Comparison of ENCODE assay signal across 31 cellular contexts in the genomic region with DNA sequence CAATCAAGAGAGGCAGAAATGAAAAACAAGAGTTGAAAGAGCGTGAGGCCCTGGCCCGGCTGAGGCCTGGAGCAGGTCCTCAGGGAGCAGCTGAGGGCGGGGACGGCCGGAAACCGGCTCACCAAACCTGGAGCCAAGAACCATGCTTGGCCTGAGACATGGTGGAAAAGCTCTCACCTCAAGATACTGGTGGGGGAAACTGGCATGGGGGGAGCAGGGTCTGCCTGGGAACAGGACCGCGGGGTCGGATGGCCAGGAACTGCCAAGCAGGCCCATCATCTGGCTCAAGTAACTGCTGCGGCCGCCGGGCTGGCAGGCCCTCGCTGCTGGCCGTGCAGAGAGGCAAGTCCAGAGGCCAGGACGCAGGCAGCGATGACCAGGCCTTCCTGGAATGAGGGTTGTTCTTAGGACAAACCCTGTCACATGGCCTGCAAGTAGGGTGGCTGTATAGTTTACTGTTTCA. TPM values are rescaled to one million over a fixed set of nuclear protein-coding genes. Genes with fewer than 3 reads are reported as not detected.
DNase-seq lines count a peak whose midpoint lies in the region; ATAC-seq and TF ChIP-seq lines count a peak whose summit lies in the region.
"Had no signal": no experiment of that assay in that cellular context is flagged by ENCODE, and none has a peak within 500 bp of the region (broad histone marks: within the 10 kb centered on the region; RNA-seq: fewer than 3 reads in every experiment).

No MANE protein-coding gene starts in this region.

- H3K9me3 ChIP-seq in cardiac muscle cell (ENCODE audit: low read depth) (no peaks in the 10 kb centered on the region), liver (ENCODE audit: control insufficient read depth in 4 of 4, low read length in 3 of 4) (no peaks in the 10 kb centered on the region), gastrocnemius medialis (no peaks in the 10 kb centered on the region), uterus (no peaks in the 10 kb centered on the region)
- H3K9me3 ChIP-seq: SK-N-SH had no signal

- intact Hi-C loops in gastrocnemius medialis (cut with DNase I; ENCODE audit: low total_unique reads) (loop anchor here (1.0 kb wide), 1 partner anchor 16 kb away; no protein-coding TSS in a partner anchor), uterus (cut with DNase I; ENCODE audit: low total_unique reads) (no loop called here)

- H3K9ac ChIP-seq in liver (ENCODE audit: low read depth in 1 of 2, low read length in 2 of 2) = no peak overlapping the region
- H3K9ac ChIP-seq: SK-N-SH had no signal

- in situ Hi-C loops in gastrocnemius medialis (cut with MboI; ENCODE audit: low sequenced_read_pairs in 4 of 4) = no loop called here

- peak; percentile 93 to 97 for ATAC-seq in gastrocnemius medialis
- ATAC-seq: activated CD8-positive, alpha-beta T cell treated with anti-CD3 and anti-CD28 coated beads for 36 hours; stimulated activated memory B cell treated with anti-CD40 and anti-IgM and Interleukin-4, amounts not matched to agents 10 μg/mL and 1 μg/mL and 100 μg/mL, for 72 hours had no signal

- no peak for TF ChIP-seq POLR2A in gastrocnemius medialis (IDR thresholded peaks at IDR 0.05)
- TF ChIP-seq POLR2A in uterus (IDR thresholded peaks at IDR 0.05) = no peak

- TF ChIP-seq RAD21 in liver (IDR thresholded peaks at IDR 0.05) = no peak

- TF ChIP-seq CTCF in cardiac muscle cell (IDR thresholded peaks at IDR 0.05; ENCODE audit: low read depth, low read length) (no peak), liver (IDR thresholded peaks at IDR 0.05; ENCODE audit: low read depth, low read length, missing input control) (no peak), gastrocnemius medialis (IDR thresholded peaks at IDR 0.05 in 4 of 5, conservative IDR thresholded peaks at IDR 0.05 in 1 of 5) (no peak), uterus (IDR thresholded peaks at IDR 0.05) (no peak)

- WGBS in liver = 90% methylated on average over 16 of the region's 16 CpGs

- peak; percentile 64 for DNase-seq in AG20443 (ENCODE audit: low spot score)
- DNase-seq in cardiac muscle cell (ENCODE audit: low read depth in 1 of 2, low spot score in 1 of 2) = no peak
- peak; percentile 56 to 79 for DNase-seq in gastrocnemius medialis
- DNase-seq in activated gamma-delta T cell treated with Interleukin-2 at 50 U/mL for 16 hours = no peak
- DNase-seq in uterus = no peak
- DNase-seq in SW480 (ENCODE audit: low spot score) = no peak
- no peak for DNase-seq in C1 segment of cervical spinal cord (lab: John Stamatoyannopoulos, UW)
- DNase-seq: activated CD4-positive, alpha-beta T cell treated with anti-CD3 and anti-CD28 coated beads for 1 hour; activated CD8-positive, alpha-beta T cell treated with anti-CD3 and anti-CD28 coated beads for 36 hours; activated effector memory CD4-positive, alpha-beta T cell treated with Interleukin-2 at 50 U/mL for 16 hours; activated naive CD8-positive, alpha-beta T cell treated with anti-CD3 and anti-CD28 coated beads for 36 hours; AML-193; CD8-positive, alpha-beta memory T cell; cerebellar nuclear complex; DMS 273 treated with DMSO at 0.1 percent for 48 hours; head of caudate nucleus; Karpas-422; mesendoderm; NCI-H146; NCI-H2107; NCI-H446; nucleus accumbens; SK-N-SH; stimulated activated CD4-positive, alpha-beta T cell treated with anti-CD3 and anti-CD28 coated beads, Interleukin-12 subunit alpha, Interleukin-12 subunit beta, amount 100 ng/mL, for 4 hours; stimulated activated CD4-positive, alpha-beta T cell treated with anti-CD3 and anti-CD28 coated beads, Interleukin-4, amount 100 ng/mL, for 24 hours; T-helper 2 cell had no signal

- H3K36me3 ChIP-seq in cardiac muscle cell (no peaks in the 10 kb centered on the region), liver (ENCODE audit: control insufficient read depth in 4 of 4, insufficient read depth in 3 of 4, low read depth in 1 of 4, low read length in 3 of 4) (no peaks in the 10 kb centered on the region), gastrocnemius medialis (no peaks in the 10 kb centered on the region), uterus (no peaks in the 10 kb centered on the region)

- H3K4me3 ChIP-seq in cardiac muscle cell (no peak overlapping the region), liver (ENCODE audit: low read depth in 1 of 3, low read length in 3 of 3) (no peak overlapping the region), gastrocnemius medialis (peak overlapping the region in 1 of 4 donors; percentile 19), uterus (no peak overlapping the region)

- H3K27ac ChIP-seq in cardiac muscle cell (peak overlapping the region; percentile 64), liver (ENCODE audit: low read depth in 1 of 2, low read length in 2 of 2) (peak overlapping the region in 1 of 2 donors; percentile 1), gastrocnemius medialis (peak overlapping the region; percentile 79 to 85 (median 83)), uterus (no peak overlapping the region)
- H3K27ac ChIP-seq: HL-60 had no signal

- H3K4me1 ChIP-seq in cardiac muscle cell (ENCODE audit: low read depth) = peaks cover 19% of the 10 kb centered on the region
- H3K4me1 ChIP-seq in liver (ENCODE audit: control insufficient read depth in 4 of 4, insufficient read depth in 4 of 4, low read length in 3 of 4) = peaks cover 2 to 22% (median 11%) of the 10 kb centered on the region in 4 donors
- H3K4me1 ChIP-seq in gastrocnemius medialis = peaks cover 16 to 20% of the 10 kb centered on the region in 2 donors
- no peaks in the 10 kb centered on the region for H3K4me1 ChIP-seq in uterus

- H3K27me3 ChIP-seq in cardiac muscle cell (no peaks in the 10 kb centered on the region), liver (ENCODE audit: control insufficient read depth in 4 of 4, insufficient read depth in 4 of 4, low read length in 3 of 4) (no peaks in the 10 kb centered on the region), gastrocnemius medialis (no peaks in the 10 kb centered on the region), uterus (no peaks in the 10 kb centered on the region)

TF ChIP-seq in liver, 16 proteins besides CTCF, POLR2A, EP300 and RAD21 (continues in another document):
- TF ChIP-seq, protein P1, sequence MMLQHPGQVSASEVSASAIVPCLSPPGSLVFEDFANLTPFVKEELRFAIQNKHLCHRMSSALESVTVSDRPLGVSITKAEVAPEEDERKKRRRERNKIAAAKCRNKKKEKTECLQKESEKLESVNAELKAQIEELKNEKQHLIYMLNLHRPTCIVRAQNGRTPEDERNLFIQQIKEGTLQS (IDR thresholded peaks at IDR 0.05) = no peak
- TF ChIP-seq HNF4A (conservative IDR thresholded peaks at IDR 0.05) = peak; percentile 33 to 38
- TF ChIP-seq NR2F2 (IDR thresholded peaks at IDR 0.05) = no peak
- TF ChIP-seq GABPA (IDR thresholded peaks at IDR 0.05 in 1 of 2, conservative IDR thresholded peaks at IDR 0.05 in 1 of 2) = no peak
- TF ChIP-seq SP1 (IDR thresholded peaks at IDR 0.05) = peak; percentile 58
- no peak for TF ChIP-seq EGR1 (IDR thresholded peaks at IDR 0.05; ENCODE audit: low read depth in 2 of 2)
- no peak for TF ChIP-seq YY1 (IDR thresholded peaks at IDR 0.05)
- TF ChIP-seq JUND (IDR thresholded peaks at IDR 0.05) = no peak
- TF ChIP-seq, protein P2, sequence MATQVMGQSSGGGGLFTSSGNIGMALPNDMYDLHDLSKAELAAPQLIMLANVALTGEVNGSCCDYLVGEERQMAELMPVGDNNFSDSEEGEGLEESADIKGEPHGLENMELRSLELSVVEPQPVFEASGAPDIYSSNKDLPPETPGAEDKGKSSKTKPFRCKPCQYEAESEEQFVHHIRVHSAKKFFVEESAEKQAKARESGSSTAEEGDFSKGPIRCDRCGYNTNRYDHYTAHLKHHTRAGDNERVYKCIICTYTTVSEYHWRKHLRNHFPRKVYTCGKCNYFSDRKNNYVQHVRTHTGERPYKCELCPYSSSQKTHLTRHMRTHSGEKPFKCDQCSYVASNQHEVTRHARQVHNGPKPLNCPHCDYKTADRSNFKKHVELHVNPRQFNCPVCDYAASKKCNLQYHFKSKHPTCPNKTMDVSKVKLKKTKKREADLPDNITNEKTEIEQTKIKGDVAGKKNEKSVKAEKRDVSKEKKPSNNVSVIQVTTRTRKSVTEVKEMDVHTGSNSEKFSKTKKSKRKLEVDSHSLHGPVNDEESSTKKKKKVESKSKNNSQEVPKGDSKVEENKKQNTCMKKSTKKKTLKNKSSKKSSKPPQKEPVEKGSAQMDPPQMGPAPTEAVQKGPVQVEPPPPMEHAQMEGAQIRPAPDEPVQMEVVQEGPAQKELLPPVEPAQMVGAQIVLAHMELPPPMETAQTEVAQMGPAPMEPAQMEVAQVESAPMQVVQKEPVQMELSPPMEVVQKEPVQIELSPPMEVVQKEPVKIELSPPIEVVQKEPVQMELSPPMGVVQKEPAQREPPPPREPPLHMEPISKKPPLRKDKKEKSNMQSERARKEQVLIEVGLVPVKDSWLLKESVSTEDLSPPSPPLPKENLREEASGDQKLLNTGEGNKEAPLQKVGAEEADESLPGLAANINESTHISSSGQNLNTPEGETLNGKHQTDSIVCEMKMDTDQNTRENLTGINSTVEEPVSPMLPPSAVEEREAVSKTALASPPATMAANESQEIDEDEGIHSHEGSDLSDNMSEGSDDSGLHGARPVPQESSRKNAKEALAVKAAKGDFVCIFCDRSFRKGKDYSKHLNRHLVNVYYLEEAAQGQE (IDR thresholded peaks at IDR 0.05) = no peak
- TF ChIP-seq TAF1 (conservative IDR thresholded peaks at IDR 0.05) = no peak
- TF ChIP-seq, protein P3, sequence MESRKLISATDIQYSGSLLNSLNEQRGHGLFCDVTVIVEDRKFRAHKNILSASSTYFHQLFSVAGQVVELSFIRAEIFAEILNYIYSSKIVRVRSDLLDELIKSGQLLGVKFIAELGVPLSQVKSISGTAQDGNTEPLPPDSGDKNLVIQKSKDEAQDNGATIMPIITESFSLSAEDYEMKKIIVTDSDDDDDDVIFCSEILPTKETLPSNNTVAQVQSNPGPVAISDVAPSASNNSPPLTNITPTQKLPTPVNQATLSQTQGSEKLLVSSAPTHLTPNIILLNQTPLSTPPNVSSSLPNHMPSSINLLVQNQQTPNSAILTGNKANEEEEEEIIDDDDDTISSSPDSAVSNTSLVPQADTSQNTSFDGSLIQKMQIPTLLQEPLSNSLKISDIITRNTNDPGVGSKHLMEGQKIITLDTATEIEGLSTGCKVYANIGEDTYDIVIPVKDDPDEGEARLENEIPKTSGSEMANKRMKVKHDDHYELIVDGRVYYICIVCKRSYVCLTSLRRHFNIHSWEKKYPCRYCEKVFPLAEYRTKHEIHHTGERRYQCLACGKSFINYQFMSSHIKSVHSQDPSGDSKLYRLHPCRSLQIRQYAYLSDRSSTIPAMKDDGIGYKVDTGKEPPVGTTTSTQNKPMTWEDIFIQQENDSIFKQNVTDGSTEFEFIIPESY (IDR thresholded peaks at IDR 0.05) = no peak
- TF ChIP-seq, protein P4, sequence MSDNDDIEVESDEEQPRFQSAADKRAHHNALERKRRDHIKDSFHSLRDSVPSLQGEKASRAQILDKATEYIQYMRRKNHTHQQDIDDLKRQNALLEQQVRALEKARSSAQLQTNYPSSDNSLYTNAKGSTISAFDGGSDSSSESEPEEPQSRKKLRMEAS (IDR thresholded peaks at IDR 0.05) = no peak

RNA-seq across cellular contexts. Expression of a gene that starts 18.9 kb away (rescaled TPM):
- total RNA-seq in cardiac muscle cell (107 and 114 TPM in 2 replicates), liver (1 to 10 TPM; 1.1 to 4.8 TPM), gastrocnemius medialis (1 to 10 TPM; 2.9 to 6.5 (median 4.0) TPM), uterus (10 to 100 TPM in 2 of 4 donors, 1 to 10 TPM in 2; 5.1 to 16.7 (median 9.5) TPM)
- polyA plus RNA-seq in cardiac muscle cell (78.3 and 87.9 TPM in 2 replicates), liver (1 to 10 TPM; 1.3 to 3.7 TPM)
- total RNA-seq: activated naive CD8-positive, alpha-beta T cell treated with anti-CD3 and anti-CD28 coated beads for 36 hours; OCI-LY7; renal cortical epithelial cell had no signal

Comparison
In these comparisons a context has a peak if more than half of its experiments do, and no peak if none do; other contexts are left out.
1. DNase-seq: peak in AG20443 (single experiment) and gastrocnemius medialis (2 of 2); none in cardiac muscle cell (0 of 2), activated gamma-delta T cell treated with Interleukin-2 at 50 U/mL for 16 hours (single experiment), uterus (0 of 2), SW480 (single experiment) and C1 segment of cervical spinal cord (0 of 14).
2. H3K27ac ChIP-seq: peak in cardiac muscle cell (single experiment) and gastrocnemius medialis (4 of 4); none in uterus (0 of 2).